Comparison of ENCODE assay signal across 9 cellular contexts in the genomic region with DNA sequence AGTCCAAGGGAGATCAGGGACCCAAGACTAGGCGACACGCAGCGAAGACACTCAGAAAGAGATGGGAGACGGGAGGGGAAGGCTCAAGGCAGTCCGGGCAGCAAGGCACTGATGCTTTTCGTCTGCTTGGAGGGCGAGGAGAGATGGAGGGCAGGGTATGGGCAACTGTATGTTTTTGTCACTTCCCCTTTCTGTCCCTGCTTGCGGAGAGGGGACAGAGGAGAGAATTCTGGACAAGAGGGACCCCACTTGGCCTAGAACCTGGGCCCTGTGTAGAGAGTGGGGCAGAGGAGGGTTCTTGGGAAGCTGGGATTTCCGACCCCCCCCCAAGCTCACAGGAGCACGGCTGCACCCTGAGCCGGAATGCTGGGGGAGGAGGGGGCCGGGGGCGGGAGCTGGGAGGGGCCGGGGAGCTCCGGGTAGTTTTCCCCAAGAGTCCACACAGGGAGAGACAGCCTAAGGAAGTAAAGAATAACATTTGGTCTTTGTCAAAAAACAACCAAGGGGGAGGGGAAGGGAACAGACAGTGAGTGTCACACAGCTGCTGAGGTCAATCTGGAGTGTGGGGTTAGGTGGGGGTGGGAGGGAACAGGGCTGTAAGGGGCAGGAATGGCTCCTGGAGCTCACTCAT. TPM values are rescaled to one million over a fixed set of nuclear protein-coding genes. Genes with fewer than 3 reads are reported as not detected.
DNase-seq lines count a peak whose midpoint lies in the region; ATAC-seq, FAIRE-seq and TF ChIP-seq lines count a peak whose summit lies in the region.
"Had no signal": no experiment of that assay in that cellular context is flagged by ENCODE, and none has a peak within 500 bp of the region (broad histone marks: within the 10 kb centered on the region; RNA-seq: fewer than 3 reads in every experiment).

No MANE protein-coding gene starts in this region.

- H3K27me3 ChIP-seq in heart right ventricle (no peaks in the 10 kb centered on the region), adipocyte (replicated peaks; ENCODE audit: control insufficient read depth, insufficient read depth, low read length) (no peaks in the 10 kb centered on the region), HepG2 (ENCODE audit: control insufficient read depth in 1 of 2, insufficient read depth in 2 of 2, low read length in 2 of 2) (no peaks in the 10 kb centered on the region; a peak in 1 of 5 replicates), upper lobe of right lung (no peaks in the 10 kb centered on the region)

- CTCF ChIA-PET in HepG2 (lab: Yijun Ruan, JAX; ENCODE audit: low intra/inter-chr PET ratio, low total read pairs) = no interaction called here

- intact Hi-C loops in heart right ventricle (cut with DNase I) (loop anchor here in 2 of 10 donors (5.0 kb wide), 1 partner anchor 103 kb away; no protein-coding TSS in a partner anchor), Right ventricle myocardium superior (cut with DNase I) (no loop called here), HepG2 (cut with micrococcal nuclease; ENCODE audit: unreplicated experiment) (no loop called here), upper lobe of right lung (cut with DNase I) (no loop called here)

- peak overlapping the region; percentile 96 for H3K9ac ChIP-seq in adipocyte (ENCODE audit: low read length)
- peak overlapping the region; percentile 94; the same call in 1 of the 2 replicates for H3K9ac ChIP-seq in HepG2 (ENCODE audit: insufficient read depth, low read depth, low read length)

- TF ChIP-seq EP300 in HepG2 (IDR thresholded peaks at IDR 0.05; ENCODE audit: low read depth in 2 of 2, low read length in 2 of 2) (no peak), HepG2 (CRISPR knock-in tag; IDR thresholded peaks at IDR 0.05; ENCODE audit: borderline replicate concordance) (no peak)

- peaks cover 6% of the 10 kb centered on the region for H3K79me2 ChIP-seq in HepG2 (ENCODE audit: insufficient read depth, low read length)

- H3K36me3 ChIP-seq in heart right ventricle = peaks cover 0 to 39% (median 30%) of the 10 kb centered on the region in 9 donors
- H3K36me3 ChIP-seq in adipocyte (ENCODE audit: control insufficient read depth, insufficient read depth, low read length, severe bottlenecking) = peaks cover 30% of the 10 kb centered on the region
- peaks cover 10 to 18% of the 10 kb centered on the region in 2 experiments; a peak in 4 of 5 replicates for H3K36me3 ChIP-seq in HepG2 (replicated peaks in 1 of 2; ENCODE audit: control insufficient read depth in 1 of 2, insufficient read depth in 2 of 2, low read length in 2 of 2)
- H3K36me3 ChIP-seq in upper lobe of right lung = peaks cover 37% of the 10 kb centered on the region

- POLR2A ChIA-PET in HepG2 (lab: Yijun Ruan, JAX) = interaction anchor here (0.7 to 4.1 kb wide), 9 partner anchors 12 to 155 kb away, joined by 3 to 73 read pairs (median 11); a partner anchor contains a TSS

- H3K9me3 ChIP-seq in heart right ventricle = no peaks in the 10 kb centered on the region
- no peaks in the 10 kb centered on the region for H3K9me3 ChIP-seq in adipocyte (ENCODE audit: control insufficient read depth, low read length)
- H3K9me3 ChIP-seq in HepG2 (ENCODE audit: low read length) = no peaks in the 10 kb centered on the region
- no peaks in the 10 kb centered on the region for H3K9me3 ChIP-seq in upper lobe of right lung

- H2AFZ ChIP-seq in HepG2 (ENCODE audit: low read length) = no peak overlapping the region

- 39% methylated on average over 15 of the region's 15 CpGs for WGBS in heart right ventricle, 2 donors
- WGBS in HepG2 (ENCODE audit: low lambda C conversion rate) = 61% methylated on average over 15 of the region's 15 CpGs

- DNase-seq in heart right ventricle (peak in 1 of 2 donors; percentile 39), Right ventricle myocardium superior (no peak), adipocyte (ENCODE audit: low read depth) (peak; percentile 38), HepG2 (ENCODE audit: low spot score) (no peak), upper lobe of right lung (no peak), GDM1 (lab: John Stamatoyannopoulos, UW) (no peak), inferior parietal cortex (ENCODE audit: extremely low spot score) (no peak)
- no peak for DNase-seq in stimulated activated CD4-positive, alpha-beta T cell treated with anti-CD3 and anti-CD28 coated beads, Interleukin-4, amount 100 ng/mL, for 1 hour

- BruUV-seq in HepG2 (replicated peaks; lab: Mats Ljungman, UMichigan) = no TSS peak

- no peak for TF ChIP-seq RAD21 in HepG2 (CRISPR knock-in tag; IDR thresholded peaks at IDR 0.05)

- H3K4me2 ChIP-seq in HepG2 (ENCODE audit: low read depth, low read length) = peak overlapping the region; percentile 94

- H3K27ac ChIP-seq in heart right ventricle = peak overlapping the region; percentile 22 to 98 (median 94)
- H3K27ac ChIP-seq in HepG2 (ENCODE audit: extremely low read length, insufficient read depth, low read length) = no peak overlapping the region
- H3K27ac ChIP-seq in upper lobe of right lung = peak overlapping the region; percentile 99

- TF ChIP-seq CTCF in heart right ventricle (IDR thresholded peaks at IDR 0.05) (no peak), HepG2 (CRISPR knock-in tag; IDR thresholded peaks at IDR 0.05) (no peak), upper lobe of right lung (IDR thresholded peaks at IDR 0.05) (no peak)

- no peak for TF ChIP-seq POLR2A in HepG2 (IDR thresholded peaks at IDR 0.05; ENCODE audit: insufficient read depth in 1 of 2, low read depth in 2 of 2, low read length in 2 of 2)

- peaks cover 8% of the 10 kb centered on the region; the same call in 1 of the 2 replicates for H4K20me1 ChIP-seq in HepG2 (ENCODE audit: insufficient read depth, low read length)

- in situ Hi-C loops in HepG2 (cut with HindIII; ENCODE audit: extremely low pct_ligation_motif_present, low pct_unique_long_range_greater_than_20kb) = no loop called here

- no peak for FAIRE-seq in HepG2 (lab: Jason Lieb, UNC)

- peak in 1 of 8 donors; percentile 1 for ATAC-seq in heart right ventricle
- ATAC-seq in Right ventricle myocardium superior (ENCODE audit: poor library complexity) = no peak
- no peak for ATAC-seq in HepG2
- no peak for ATAC-seq in upper lobe of right lung

- peak overlapping the region in 9 of 10 donors; percentile 80 to 100 (median 97) for H3K4me3 ChIP-seq in heart right ventricle
- H3K4me3 ChIP-seq in adipocyte (ENCODE audit: low read length) = peak overlapping the region; percentile 93
- H3K4me3 ChIP-seq in HepG2 (replicated peaks in 1 of 3; ENCODE audit: insufficient read depth in 1 of 3, low read depth in 2 of 3, low read length in 3 of 3) = peak overlapping the region; percentile 80 to 98 (median 86); a peak in 5 of 6 replicates
- peak overlapping the region; percentile 98 for H3K4me3 ChIP-seq in upper lobe of right lung

- H3K4me1 ChIP-seq in heart right ventricle (peaks cover 5 to 48% (median 36%) of the 10 kb centered on the region in 9 donors), adipocyte (ENCODE audit: control insufficient read depth, insufficient read depth, low read length) (peaks cover 20% of the 10 kb centered on the region), HepG2 (ENCODE audit: insufficient read depth, low read length) (peaks cover 34% of the 10 kb centered on the region), upper lobe of right lung (peaks cover 41% of the 10 kb centered on the region)

RNA-seq across cellular contexts. Expression of a gene that starts 1.8 kb away (rescaled TPM):
- total RNA-seq in heart right ventricle (10 to 100 TPM; 18.4 to 37.9 (median 23.6) TPM), Right ventricle myocardium superior (22.8 TPM), HepG2 (2016; rRNA removed; fragmentation: Illumina TruSeq; extraction: Trizol) (2.9 and 7.0 TPM in 2 replicates), upper lobe of right lung (88.0 TPM)
- polyA plus RNA-seq in heart right ventricle (10 to 100 TPM; 36.1 to 57.6 TPM), HepG2 (2011; rRNA removed) (9.3 and 11.1 TPM in 2 replicates)
- 10.0 and 10.9 TPM in 2 replicates for total RNA-seq in HepG2 (2016; cell fraction: cytosol; rRNA removed; fragmentation: Illumina TruSeq; extraction: Trizol; ENCODE audit: low read depth)
- 3.0 and 6.9 TPM in 2 replicates for total RNA-seq in HepG2 (2016; cell fraction: insoluble cytoplasmic fraction; rRNA removed; fragmentation: Illumina TruSeq; extraction: Trizol)
- 2.9 and 3.8 TPM in 2 replicates for total RNA-seq in HepG2 (2016; cell fraction: membrane; rRNA removed; fragmentation: Illumina TruSeq; extraction: Trizol)
- 9.9 and 11.5 TPM in 2 replicates for total RNA-seq in HepG2 (2016; cell fraction: nucleus; rRNA removed; fragmentation: Illumina TruSeq; extraction: Trizol)
- 1.9 and 2.9 TPM in 2 replicates for polyA plus RNA-seq in HepG2 (2011; cell fraction: cytosol; rRNA removed)
- polyA plus RNA-seq in HepG2 (2011; cell fraction: nucleus; rRNA removed) = 106 and 117 TPM in 2 replicates
- 10.1 and 13.5 TPM in 2 replicates for polyA plus RNA-seq in HepG2 (2012)
- 1.1 and 1.2 TPM in 2 replicates for polyA plus RNA-seq in HepG2 (2016; cell fraction: cytosol; fragmentation: Illumina TruSeq; extraction: Trizol; ENCODE audit: low read depth)
- 5.9 and 7.3 TPM in 2 replicates for polyA plus RNA-seq in HepG2 (2016; cell fraction: insoluble cytoplasmic fraction; fragmentation: Illumina TruSeq; extraction: Trizol; ENCODE audit: low read depth)
- polyA plus RNA-seq in HepG2 (2016; cell fraction: membrane; fragmentation: Illumina TruSeq; extraction: Trizol; ENCODE audit: low read depth) = 1.5 and 2.1 TPM in 2 replicates
- polyA plus RNA-seq in HepG2 (2016; cell fraction: nucleus; fragmentation: Illumina TruSeq; extraction: Trizol; ENCODE audit: insufficient read depth, low read depth) = 38.5 and 39.0 TPM in 2 replicates
- 11.4 and 13.8 TPM in 2 replicates for polyA minus RNA-seq in HepG2 (2011; rRNA and poly(A)+ RNA removed; ENCODE audit: low replicate concordance)
- polyA minus RNA-seq in HepG2 (2011; cell fraction: cytosol; rRNA and poly(A)+ RNA removed) = 8.0 and 17.6 TPM in 2 replicates
- 25.9 and 27.4 TPM in 2 replicates for polyA minus RNA-seq in HepG2 (2011; cell fraction: nucleus; rRNA and poly(A)+ RNA removed)

RNA-seq across cellular contexts. Expression of a gene that starts 2.0 kb away (rescaled TPM):
- total RNA-seq in heart right ventricle (under 1 TPM in 8 of 10 donors, not detected in 2; 0.15 to 0.66 (median 0.40) TPM), Right ventricle myocardium superior (0.35 TPM), HepG2 (2016; rRNA removed; fragmentation: Illumina TruSeq; extraction: Trizol) (0.13 and 0.20 TPM in 2 replicates), upper lobe of right lung (1.4 TPM)
- polyA plus RNA-seq in heart right ventricle (under 1 TPM; 0.20 to 0.73 TPM), HepG2 (2011; rRNA removed) (0.31 and 0.55 TPM in 2 replicates)
- 0.18 and 0.61 TPM in 2 replicates for total RNA-seq in HepG2 (2016; cell fraction: cytosol; rRNA removed; fragmentation: Illumina TruSeq; extraction: Trizol; ENCODE audit: low read depth)
- 0.24 TPM in 1 of 2 replicates, not detected in the other for total RNA-seq in HepG2 (2016; cell fraction: insoluble cytoplasmic fraction; rRNA removed; fragmentation: Illumina TruSeq; extraction: Trizol)
- total RNA-seq in HepG2 (2016; cell fraction: membrane; rRNA removed; fragmentation: Illumina TruSeq; extraction: Trizol) = 0.12 and 0.21 TPM in 2 replicates
- 0.56 TPM in 1 of 2 replicates, not detected in the other for total RNA-seq in HepG2 (2016; cell fraction: nucleus; rRNA removed; fragmentation: Illumina TruSeq; extraction: Trizol)
- 0.31 and 0.32 TPM in 2 replicates for polyA plus RNA-seq in HepG2 (2011; cell fraction: cytosol; rRNA removed)
- 2.0 and 2.1 TPM in 2 replicates for polyA plus RNA-seq in HepG2 (2011; cell fraction: nucleus; rRNA removed)
- 0.15 and 0.31 TPM in 2 replicates for polyA plus RNA-seq in HepG2 (2012)
- polyA plus RNA-seq in HepG2 (2016; cell fraction: cytosol; fragmentation: Illumina TruSeq; extraction: Trizol; ENCODE audit: low read depth) = 0.08 and 0.10 TPM in 2 replicates
- polyA plus RNA-seq in HepG2 (2016; cell fraction: insoluble cytoplasmic fraction; fragmentation: Illumina TruSeq; extraction: Trizol; ENCODE audit: low read depth) = 0.21 and 0.26 TPM in 2 replicates
- polyA plus RNA-seq in HepG2 (2016; cell fraction: membrane; fragmentation: Illumina TruSeq; extraction: Trizol; ENCODE audit: low read depth) = 0.14 and 0.22 TPM in 2 replicates
- 0.38 and 0.51 TPM in 2 replicates for polyA plus RNA-seq in HepG2 (2016; cell fraction: nucleus; fragmentation: Illumina TruSeq; extraction: Trizol; ENCODE audit: insufficient read depth, low read depth)
- polyA minus RNA-seq in HepG2 (2011; rRNA and poly(A)+ RNA removed; ENCODE audit: low replicate concordance) = 0.80 and 0.94 TPM in 2 replicates
- polyA minus RNA-seq in HepG2 (2011; cell fraction: cytosol; rRNA and poly(A)+ RNA removed) = not detected in 2 replicates
- polyA minus RNA-seq in HepG2 (2011; cell fraction: nucleus; rRNA and poly(A)+ RNA removed) = 0.26 and 0.50 TPM in 2 replicates
- total RNA-seq: glomerular endothelial cell had no signal

RNA-seq across cellular contexts. Expression of a gene that starts 10.5 kb away (rescaled TPM):
- under 1 TPM in 5 of 10 donors, not detected in 5; 0.36 to 0.87 (median 0.62) TPM for total RNA-seq in heart right ventricle
- 1 to 10 TPM in 1 of 2 donors, under 1 TPM in 1; 0.88 to 2.3 TPM for polyA plus RNA-seq in heart right ventricle
- total RNA-seq in Right ventricle myocardium superior = 0.54 TPM
- total RNA-seq in HepG2 (2016; rRNA removed; fragmentation: Illumina TruSeq; extraction: Trizol) = 0.15 TPM in 1 of 2 replicates, not detected in the other
- total RNA-seq in HepG2 (2016; cell fraction: cytosol; rRNA removed; fragmentation: Illumina TruSeq; extraction: Trizol; ENCODE audit: low read depth) = not detected in 2 replicates
- total RNA-seq in HepG2 (2016; cell fraction: insoluble cytoplasmic fraction; rRNA removed; fragmentation: Illumina TruSeq; extraction: Trizol) = not detected in 2 replicates
- not detected in 2 replicates for total RNA-seq in HepG2 (2016; cell fraction: membrane; rRNA removed; fragmentation: Illumina TruSeq; extraction: Trizol)
- total RNA-seq in HepG2 (2016; cell fraction: nucleus; rRNA removed; fragmentation: Illumina TruSeq; extraction: Trizol) = not detected in 2 replicates
- polyA plus RNA-seq in HepG2 (2011; rRNA removed) = 0.20 TPM in 2 replicates
- polyA plus RNA-seq in HepG2 (2011; cell fraction: cytosol; rRNA removed) = 0.13 TPM in 1 of 2 replicates, not detected in the other
- 2.5 and 2.6 TPM in 2 replicates for polyA plus RNA-seq in HepG2 (2011; cell fraction: nucleus; rRNA removed)
- 0.70 and 1.9 TPM in 2 replicates for polyA plus RNA-seq in HepG2 (2012)
- polyA plus RNA-seq in HepG2 (2016; cell fraction: cytosol; fragmentation: Illumina TruSeq; extraction: Trizol; ENCODE audit: low read depth) = 0.32 and 0.41 TPM in 2 replicates
- polyA plus RNA-seq in HepG2 (2016; cell fraction: insoluble cytoplasmic fraction; fragmentation: Illumina TruSeq; extraction: Trizol; ENCODE audit: low read depth) = not detected in 2 replicates
- polyA plus RNA-seq in HepG2 (2016; cell fraction: membrane; fragmentation: Illumina TruSeq; extraction: Trizol; ENCODE audit: low read depth) = not detected in 2 replicates
- polyA plus RNA-seq in HepG2 (2016; cell fraction: nucleus; fragmentation: Illumina TruSeq; extraction: Trizol; ENCODE audit: insufficient read depth, low read depth) = not detected in 2 replicates
- polyA minus RNA-seq in HepG2 (2011; rRNA and poly(A)+ RNA removed; ENCODE audit: low replicate concordance) = not detected in 2 replicates
- not detected in 2 replicates for polyA minus RNA-seq in HepG2 (2011; cell fraction: cytosol; rRNA and poly(A)+ RNA removed)
- polyA minus RNA-seq in HepG2 (2011; cell fraction: nucleus; rRNA and poly(A)+ RNA removed) = not detected in 2 replicates
- total RNA-seq in upper lobe of right lung = 6.4 TPM

RNA-seq across cellular contexts. Expression of a gene that starts 18.0 kb away (rescaled TPM):
- total RNA-seq in heart right ventricle (10 to 100 TPM; 13.1 to 59.6 (median 25.8) TPM), Right ventricle myocardium superior (42.2 TPM), HepG2 (2016; rRNA removed; fragmentation: Illumina TruSeq; extraction: Trizol) (3.9 and 16.0 TPM in 2 replicates), upper lobe of right lung (57.2 TPM)
- polyA plus RNA-seq in heart right ventricle (10 to 100 TPM; 56.4 to 74.3 TPM), HepG2 (2011; rRNA removed) (5.3 and 6.9 TPM in 2 replicates)
- total RNA-seq in HepG2 (2016; cell fraction: cytosol; rRNA removed; fragmentation: Illumina TruSeq; extraction: Trizol; ENCODE audit: low read depth) = 2.1 and 2.3 TPM in 2 replicates
- 3.3 and 18.3 TPM in 2 replicates for total RNA-seq in HepG2 (2016; cell fraction: insoluble cytoplasmic fraction; rRNA removed; fragmentation: Illumina TruSeq; extraction: Trizol)
- 1.9 and 2.0 TPM in 2 replicates for total RNA-seq in HepG2 (2016; cell fraction: membrane; rRNA removed; fragmentation: Illumina TruSeq; extraction: Trizol)
- 20.4 and 23.8 TPM in 2 replicates for total RNA-seq in HepG2 (2016; cell fraction: nucleus; rRNA removed; fragmentation: Illumina TruSeq; extraction: Trizol)
- polyA plus RNA-seq in HepG2 (2011; cell fraction: cytosol; rRNA removed) = 3.1 and 3.4 TPM in 2 replicates
- polyA plus RNA-seq in HepG2 (2011; cell fraction: nucleus; rRNA removed) = 62.1 and 64.1 TPM in 2 replicates
- polyA plus RNA-seq in HepG2 (2012) = 15.6 and 28.9 TPM in 2 replicates
- polyA plus RNA-seq in HepG2 (2016; cell fraction: cytosol; fragmentation: Illumina TruSeq; extraction: Trizol; ENCODE audit: low read depth) = 3.5 and 3.8 TPM in 2 replicates
- 6.3 and 9.1 TPM in 2 replicates for polyA plus RNA-seq in HepG2 (2016; cell fraction: insoluble cytoplasmic fraction; fragmentation: Illumina TruSeq; extraction: Trizol; ENCODE audit: low read depth)
- polyA plus RNA-seq in HepG2 (2016; cell fraction: membrane; fragmentation: Illumina TruSeq; extraction: Trizol; ENCODE audit: low read depth) = 3.4 and 3.6 TPM in 2 replicates
- 81.2 and 84.3 TPM in 2 replicates for polyA plus RNA-seq in HepG2 (2016; cell fraction: nucleus; fragmentation: Illumina TruSeq; extraction: Trizol; ENCODE audit: insufficient read depth, low read depth)
- polyA minus RNA-seq in HepG2 (2011; rRNA and poly(A)+ RNA removed; ENCODE audit: low replicate concordance) = 1.7 and 2.2 TPM in 2 replicates
- polyA minus RNA-seq in HepG2 (2011; cell fraction: cytosol; rRNA and poly(A)+ RNA removed) = 3.4 and 4.9 TPM in 2 replicates
- 7.1 and 9.0 TPM in 2 replicates for polyA minus RNA-seq in HepG2 (2011; cell fraction: nucleus; rRNA and poly(A)+ RNA removed)

RNA-seq across cellular contexts. Expression of a gene that starts 28.2 kb away (rescaled TPM):
- 10 to 100 TPM in 5 of 10 donors, 1 to 10 TPM in 5; 8.0 to 12.5 (median 9.9) TPM for total RNA-seq in heart right ventricle
- polyA plus RNA-seq in heart right ventricle = 10 to 100 TPM; 11.2 to 12.6 TPM
- total RNA-seq in Right ventricle myocardium superior = 9.3 TPM
- 6.1 and 7.6 TPM in 2 replicates for total RNA-seq in HepG2 (2016; rRNA removed; fragmentation: Illumina TruSeq; extraction: Trizol)
- total RNA-seq in HepG2 (2016; cell fraction: cytosol; rRNA removed; fragmentation: Illumina TruSeq; extraction: Trizol; ENCODE audit: low read depth) = 12.3 and 20.4 TPM in 2 replicates
- 4.0 and 7.0 TPM in 2 replicates for total RNA-seq in HepG2 (2016; cell fraction: insoluble cytoplasmic fraction; rRNA removed; fragmentation: Illumina TruSeq; extraction: Trizol)
- 15.9 and 22.1 TPM in 2 replicates for total RNA-seq in HepG2 (2016; cell fraction: membrane; rRNA removed; fragmentation: Illumina TruSeq; extraction: Trizol)
- 4.2 and 6.2 TPM in 2 replicates for total RNA-seq in HepG2 (2016; cell fraction: nucleus; rRNA removed; fragmentation: Illumina TruSeq; extraction: Trizol)
- polyA plus RNA-seq in HepG2 (2011; rRNA removed) = 8.6 and 8.8 TPM in 2 replicates
- 3.9 and 6.3 TPM in 2 replicates for polyA plus RNA-seq in HepG2 (2011; cell fraction: cytosol; rRNA removed)
- polyA plus RNA-seq in HepG2 (2011; cell fraction: nucleus; rRNA removed) = 21.4 and 23.3 TPM in 2 replicates
- polyA plus RNA-seq in HepG2 (2012) = 7.9 and 11.0 TPM in 2 replicates
- polyA plus RNA-seq in HepG2 (2016; cell fraction: cytosol; fragmentation: Illumina TruSeq; extraction: Trizol; ENCODE audit: low read depth) = 45.9 and 64.3 TPM in 2 replicates
- 15.6 and 23.4 TPM in 2 replicates for polyA plus RNA-seq in HepG2 (2016; cell fraction: insoluble cytoplasmic fraction; fragmentation: Illumina TruSeq; extraction: Trizol; ENCODE audit: low read depth)
- 47.5 and 59.2 TPM in 2 replicates for polyA plus RNA-seq in HepG2 (2016; cell fraction: membrane; fragmentation: Illumina TruSeq; extraction: Trizol; ENCODE audit: low read depth)
- 17.4 and 18.3 TPM in 2 replicates for polyA plus RNA-seq in HepG2 (2016; cell fraction: nucleus; fragmentation: Illumina TruSeq; extraction: Trizol; ENCODE audit: insufficient read depth, low read depth)
- 3.9 and 4.7 TPM in 2 replicates for polyA minus RNA-seq in HepG2 (2011; rRNA and poly(A)+ RNA removed; ENCODE audit: low replicate concordance)
- polyA minus RNA-seq in HepG2 (2011; cell fraction: cytosol; rRNA and poly(A)+ RNA removed) = 1.7 and 2.4 TPM in 2 replicates
- 4.5 and 5.2 TPM in 2 replicates for polyA minus RNA-seq in HepG2 (2011; cell fraction: nucleus; rRNA and poly(A)+ RNA removed)
- 14.7 TPM for total RNA-seq in upper lobe of right lung
